ENCODE assay signal across 9 cellular contexts in the genomic region with DNA sequence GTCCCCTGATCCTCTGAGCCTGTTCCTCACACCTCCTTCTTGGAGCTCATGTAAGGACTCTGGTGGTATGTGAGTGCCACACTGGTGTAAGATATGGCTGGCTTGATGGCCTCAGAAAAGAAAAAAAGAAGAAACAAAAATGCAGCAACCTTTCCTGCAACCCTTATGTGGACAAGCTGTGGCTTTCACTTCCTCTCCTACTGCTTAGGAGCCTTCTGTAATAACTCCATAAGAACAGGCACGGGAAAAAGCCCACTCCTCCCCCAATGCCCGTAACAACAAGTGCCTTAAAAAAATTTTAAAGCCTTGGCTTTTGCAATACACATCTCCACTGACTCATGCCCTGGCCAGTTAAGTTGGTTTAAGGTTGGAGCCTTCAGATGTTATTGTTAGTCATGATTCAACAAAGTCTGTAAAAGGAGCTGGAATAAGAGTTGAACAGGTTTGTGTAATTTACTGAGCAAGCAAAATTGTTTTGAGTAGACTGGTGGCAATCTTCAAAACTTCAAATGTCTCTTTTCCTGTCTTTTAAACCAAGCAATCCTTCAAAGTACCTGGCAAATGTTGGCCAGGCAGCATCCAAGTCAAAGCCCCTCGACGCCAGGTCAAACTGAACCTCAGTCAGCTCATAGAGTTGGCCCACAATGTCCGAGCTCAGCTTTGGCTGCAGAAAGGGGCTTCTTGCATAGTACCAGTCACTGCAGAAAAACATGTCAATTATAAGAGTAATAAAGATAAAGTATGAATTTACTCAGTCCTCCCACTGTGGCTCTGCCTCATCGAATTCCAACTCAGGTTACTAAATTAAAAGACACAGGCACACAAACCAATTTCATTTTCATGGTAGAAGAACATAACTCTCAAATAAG. TPM values are rescaled to one million over a fixed set of nuclear protein-coding genes. Genes with fewer than 3 reads are reported as not detected.
A peak's percentile ranks its signal among the peaks of the same experiment; 100 is the strongest.
DNase-seq lines count a peak whose midpoint lies in the region; ATAC-seq and TF ChIP-seq lines count a peak whose summit lies in the region.
"Had no signal": no experiment of that assay in that cellular context is flagged by ENCODE, and none has a peak within 500 bp of the region (broad histone marks: within the 10 kb centered on the region; RNA-seq: fewer than 3 reads in every experiment).

No MANE protein-coding gene starts in this region.

- no peak overlapping the region for H3K4me3 ChIP-seq in breast epithelium
- H3K4me3 ChIP-seq in SK-N-SH (ENCODE audit: low read depth in 2 of 2, low read length in 1 of 2), result no peak overlapping the region
- H3K4me3 ChIP-seq in upper lobe of right lung, result no peak overlapping the region

- H3F3A ChIP-seq in SK-N-SH (replicated peaks; ENCODE audit: insufficient read depth), result peaks cover 16% of the 10 kb centered on the region

- POLR2A ChIA-PET in MCF 10A (lab: Yijun Ruan, JAX), result interaction anchor here (0.6 to 3.1 kb wide), 11 partner anchors 8 to 362 kb away, joined by 3 to 24 read pairs (median 3); a partner anchor contains a TSS
- POLR2A ChIA-PET in SK-N-SH (lab: Yijun Ruan, JAX), result no interaction called here

- DNase-seq in MCF 10A (ENCODE audit: unreplicated experiment) (peak; percentile 89), breast epithelium (ENCODE audit: low spot score in 2 of 2) (no peak), SK-N-SH (no peak), glomerular visceral epithelial cell (ENCODE audit: extremely low spot score) (peak; percentile 61), upper lobe of right lung (no peak), NCI-H510A treated with DMSO at 0.1 percent for 48 hours (lab: John Stamatoyannopoulos, UW) (no peak), NCI-H446 (lab: John Stamatoyannopoulos, UW) (no peak)

- no peaks in the 10 kb centered on the region for H3K27me3 Mint-ChIP-seq in MCF 10A (ENCODE audit: insufficient read depth, unreplicated experiment)

- intact Hi-C loops in MCF 10A (cut with micrococcal nuclease) (no loop called here), breast epithelium (cut with DNase I; ENCODE audit: low total_unique reads) (no loop called here), upper lobe of right lung (cut with DNase I) (no loop called here)

- H3K27ac ChIP-seq in breast epithelium, result no peak overlapping the region
- H3K27ac ChIP-seq in SK-N-SH (ENCODE audit: low read depth in 2 of 2, low read length in 1 of 2), result peak overlapping the region in 1 of 2 experiments; percentile 51; a peak in 2 of 4 replicates
- H3K27ac ChIP-seq in upper lobe of right lung, result peak overlapping the region; percentile 69

- ATAC-seq in upper lobe of right lung (peak; percentile 90), GM18519 (IDR thresholded peaks at IDR 0.05; ENCODE audit: low FRiP score, unreplicated experiment) (no peak)

- no peaks in the 10 kb centered on the region for H3K9me3 Mint-ChIP-seq in MCF 10A (ENCODE audit: unreplicated experiment)

- no peak overlapping the region for H3K4me3 Mint-ChIP-seq in MCF 10A (ENCODE audit: unreplicated experiment)

- H2AFZ ChIP-seq in SK-N-SH (ENCODE audit: low read depth), result no peak overlapping the region

- peak overlapping the region; percentile 39 for H3K4me2 ChIP-seq in SK-N-SH

- H3K9me3 ChIP-seq in breast epithelium, result no peaks in the 10 kb centered on the region
- no peaks in the 10 kb centered on the region for H3K9me3 ChIP-seq in SK-N-SH
- H3K9me3 ChIP-seq in upper lobe of right lung, result no peaks in the 10 kb centered on the region

- CTCF ChIA-PET in MCF 10A (lab: Yijun Ruan, JAX), result interaction anchor here (0.5 to 2.6 kb wide), 5 partner anchors 34 to 397 kb away, joined by 3 to 16 read pairs (median 8); no protein-coding TSS in a partner anchor
- CTCF ChIA-PET in SK-N-SH (lab: Yijun Ruan, JAX), result interaction anchor here (0.6 to 2.8 kb wide), 4 partner anchors 34 to 170 kb away, joined by 3 to 9 read pairs (median 6); no protein-coding TSS in a partner anchor

- peaks cover 10% of the 10 kb centered on the region for H3K4me1 Mint-ChIP-seq in MCF 10A (ENCODE audit: insufficient read depth, unreplicated experiment)

- no peak for TF ChIP-seq CTCF in MCF 10A (IDR thresholded peaks at IDR 0.05; ENCODE audit: unreplicated experiment)
- no peak for TF ChIP-seq CTCF in breast epithelium (IDR thresholded peaks at IDR 0.05)
- TF ChIP-seq CTCF in SK-N-SH (IDR thresholded peaks at IDR 0.05), result no peak
- TF ChIP-seq CTCF in upper lobe of right lung (IDR thresholded peaks at IDR 0.05), result no peak

- no peak for TF ChIP-seq RAD21 in SK-N-SH (IDR thresholded peaks at IDR 0.05; ENCODE audit: low read length)

- H3K27ac Mint-ChIP-seq in MCF 10A (ENCODE audit: low read depth, unreplicated experiment), result peak overlapping the region; percentile 75

- H3K36me3 ChIP-seq in breast epithelium (no peaks in the 10 kb centered on the region), SK-N-SH (replicated peaks in 1 of 2; ENCODE audit: control insufficient read depth in 1 of 2, insufficient read depth in 2 of 2, low read length in 1 of 2) (peaks cover 7 to 58% of the 10 kb centered on the region in 2 experiments), upper lobe of right lung (peaks cover 64% of the 10 kb centered on the region)

- no peak for TF ChIP-seq POLR2A in breast epithelium (IDR thresholded peaks at IDR 0.05)

- BruUV-seq in MCF 10A (replicated peaks; lab: Mats Ljungman, UMichigan), result no TSS peak

- H3K9me2 ChIP-seq in SK-N-SH, result no peaks in the 10 kb centered on the region

- H3K79me2 ChIP-seq in SK-N-SH (ENCODE audit: insufficient read depth), result no peaks in the 10 kb centered on the region

- 63% methylated on average over 6 of the region's 6 CpGs for WGBS in SK-N-SH (ENCODE audit: low lambda C conversion rate)

- H3K36me3 Mint-ChIP-seq in MCF 10A (ENCODE audit: insufficient read depth, unreplicated experiment), result peaks cover 64% of the 10 kb centered on the region

- H3K4me1 ChIP-seq in breast epithelium, result no peaks in the 10 kb centered on the region
- H3K4me1 ChIP-seq in SK-N-SH (ENCODE audit: control insufficient read depth in 1 of 2, insufficient read depth in 2 of 2, low read depth in 1 of 2, low read length in 1 of 2), result peaks cover 0 to 4% of the 10 kb centered on the region in 2 experiments; a peak in 3 of 4 replicates
- H3K4me1 ChIP-seq in upper lobe of right lung, result peaks cover 9% of the 10 kb centered on the region

- no peak overlapping the region for H3K9ac ChIP-seq in SK-N-SH

- H3K27me3 ChIP-seq in breast epithelium (no peaks in the 10 kb centered on the region), SK-N-SH (ENCODE audit: insufficient read depth) (no peaks in the 10 kb centered on the region), upper lobe of right lung (no peaks in the 10 kb centered on the region)

- no peaks in the 10 kb centered on the region for H4K20me1 ChIP-seq in SK-N-SH (ENCODE audit: insufficient read depth)

- no peak for TF ChIP-seq EP300 in SK-N-SH (IDR thresholded peaks at IDR 0.05; ENCODE audit: borderline replicate concordance in 1 of 2, low read depth in 1 of 2, low read length in 1 of 2)

TF ChIP-seq in SK-N-SH, 30 proteins besides CTCF, POLR2A, EP300 and RAD21:
- TF ChIP-seq SIN3A (IDR thresholded peaks at IDR 0.05; ENCODE audit: borderline replicate concordance, low read depth, low read length) (no peak), FOSL2 (IDR thresholded peaks at IDR 0.05; ENCODE audit: borderline replicate concordance, low read depth) (peak; percentile 40; the same call in 1 of the 2 replicates), CHD2 (IDR thresholded peaks at IDR 0.05; ENCODE audit: low read length, partially characterized antibody) (no peak), TCF12 (IDR thresholded peaks at IDR 0.05) (peak; percentile 34; the same call in 1 of the 2 replicates), JUND (IDR thresholded peaks at IDR 0.05) (peak; percentile 42)

RNA-seq across cellular contexts. Expression of a gene that starts 22.9 kb away (rescaled TPM):
- total RNA-seq in MCF 10A (2022) (17.0 and 18.4 TPM in 2 replicates), breast epithelium (10 to 100 TPM; 40.7 to 48.2 (median 44.6) TPM), upper lobe of right lung (47.3 TPM)
- polyA plus RNA-seq in SK-N-SH (2012; rRNA removed), result 5.5 and 5.7 TPM in 2 replicates
- 5.2 and 6.2 TPM in 2 replicates for polyA plus RNA-seq in SK-N-SH (2012; cell fraction: cytosol; rRNA removed)
- 7.9 and 9.9 TPM in 2 replicates for polyA plus RNA-seq in SK-N-SH (2012; cell fraction: nucleus; rRNA removed)

RNA-seq across cellular contexts. Expression of a gene that starts 29.5 kb away (rescaled TPM):
- total RNA-seq in MCF 10A (2022) (not detected in 2 replicates), breast epithelium (1 to 10 TPM in 2 of 3 donors, under 1 TPM in 1; 0.64 to 4.5 (median 4.3) TPM), upper lobe of right lung (4.7 TPM)
- polyA plus RNA-seq in SK-N-SH (2012; rRNA removed), result not detected in 2 replicates
- polyA plus RNA-seq in SK-N-SH (2012; cell fraction: cytosol; rRNA removed), result not detected in 2 replicates
- polyA plus RNA-seq in SK-N-SH (2012; cell fraction: nucleus; rRNA removed), result not detected in 2 replicates
- total RNA-seq: pulmonary artery endothelial cell had no signal

RNA-seq across cellular contexts. Expression of a gene that starts 54.5 kb away (rescaled TPM):
- total RNA-seq in MCF 10A (2022) (not detected in 2 replicates), breast epithelium (under 1 TPM; under 0.01 TPM), upper lobe of right lung (0.26 TPM)
- polyA plus RNA-seq in SK-N-SH (2012; rRNA removed), result not detected in 2 replicates
- polyA plus RNA-seq in SK-N-SH (2012; cell fraction: cytosol; rRNA removed), result not detected in 2 replicates
- not detected in 2 replicates for polyA plus RNA-seq in SK-N-SH (2012; cell fraction: nucleus; rRNA removed)
- total RNA-seq: pulmonary artery endothelial cell had no signal

Comparison
In these comparisons a context has a peak if more than half of its experiments do, and no peak if none do; other contexts are left out.
1. DNase-seq: peak in MCF 10A (single experiment) and glomerular visceral epithelial cell (single experiment); none in breast epithelium (0 of 2), SK-N-SH (single experiment), upper lobe of right lung (single experiment), NCI-H510A treated with DMSO at 0.1 percent for 48 hours (single experiment) and NCI-H446 (0 of 2).